8 cellular contexts compared by ENCODE assay signal in the genomic region with DNA sequence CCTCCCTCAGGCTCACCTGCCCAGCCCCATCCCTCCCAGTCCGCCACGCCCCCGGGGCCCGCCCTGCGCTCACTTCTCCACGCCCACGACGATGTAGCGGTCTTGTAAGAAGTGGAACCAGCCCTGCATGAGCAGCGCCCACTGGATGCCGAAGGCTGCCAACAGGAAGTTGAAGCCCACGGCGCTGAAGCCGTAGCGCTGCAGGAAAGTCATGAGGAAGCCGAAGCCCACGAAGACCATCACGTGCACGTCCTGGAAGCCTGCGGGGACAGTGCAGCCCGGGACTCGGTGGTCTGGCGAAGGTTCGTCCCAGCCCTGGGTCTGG.
DNase-seq lines count a peak whose midpoint lies in the region; ATAC-seq and TF ChIP-seq lines count a peak whose summit lies in the region.

No MANE protein-coding gene starts in this region.

- TF ChIP-seq CTCF in GM12864 (IDR thresholded peaks at IDR 0.05; ENCODE audit: low read depth, low read length, missing control alignments) (no peak), RWPE2 (IDR thresholded peaks at IDR 0.05; ENCODE audit: poor library complexity, severe bottlenecking) (no peak)

- no peak overlapping the region for H3K27ac ChIP-seq in RWPE2 (ENCODE audit: poor library complexity, severe bottlenecking)

- H3K4me3 ChIP-seq in GM12864 (ENCODE audit: low read depth, low read length) (no peak overlapping the region), RWPE2 (ENCODE audit: severe bottlenecking) (no peak overlapping the region)

- no peaks in the 10 kb centered on the region for H3K4me1 ChIP-seq in RWPE2 (ENCODE audit: insufficient read depth, poor library complexity, severe bottlenecking)

- H3K36me3 ChIP-seq in RWPE2 (ENCODE audit: low read depth), result no peaks in the 10 kb centered on the region

- DNase-seq in GM12864 (ENCODE audit: low read depth) (peak; percentile 12), RWPE2 (ENCODE audit: low spot score) (peak; percentile 80), NCI-H1105 treated with DMSO at 0.1 percent for 48 hours (lab: John Stamatoyannopoulos, UW) (no peak), cerebellar nuclear complex (lab: John Stamatoyannopoulos, UW) (no peak)
- peak; percentile 29 for DNase-seq in activated naive CD8-positive, alpha-beta T cell treated with anti-CD3 and anti-CD28 coated beads, Interleukin-2, amount 50 U/mL, for 16 hours (ENCODE audit: low read depth, low spot score)
- peak; percentile 24 to 35 for DNase-seq in stimulated activated CD4-positive, alpha-beta T cell treated with anti-CD3 and anti-CD28 coated beads, Interleukin-1b, Interleukin-23, amount 100 ng/mL, for 4 hours (ENCODE audit: low read depth in 2 of 2)

- ATAC-seq in RWPE2 (ENCODE audit: low read depth), result peak; percentile 72
- ATAC-seq in GM18873 (IDR thresholded peaks at IDR 0.05; ENCODE audit: low FRiP score, unreplicated experiment), result no peak
- no peak for ATAC-seq in HG02938 (IDR thresholded peaks at IDR 0.05; ENCODE audit: unreplicated experiment)

- H3K9me3 ChIP-seq in RWPE2 (ENCODE audit: severe bottlenecking), result no peaks in the 10 kb centered on the region

- H3K27me3 ChIP-seq in RWPE2 (ENCODE audit: insufficient read depth, poor library complexity, severe bottlenecking), result no peaks in the 10 kb centered on the region

Comparison
In these comparisons a context has a peak if more than half of its experiments do, and no peak if none do; other contexts are left out.
1. DNase-seq: peak in GM12864 (single experiment), RWPE2 (single experiment), activated naive CD8-positive, alpha-beta T cell treated with anti-CD3 and anti-CD28 coated beads, Interleukin-2, amount 50 U/mL, for 16 hours (single experiment) and stimulated activated CD4-positive, alpha-beta T cell treated with anti-CD3 and anti-CD28 coated beads, Interleukin-1b, Interleukin-23, amount 100 ng/mL, for 4 hours (2 of 2); none in NCI-H1105 treated with DMSO at 0.1 percent for 48 hours (single experiment) and cerebellar nuclear complex (0 of 2).